In genomic region chrX:119672252-119672825, GRCh38 we compare ENCODE assay signal across 11 cellular contexts. TPM values are rescaled to one million over a fixed set of nuclear protein-coding genes. Genes with fewer than 3 reads are reported as not detected.
DNase-seq lines count a peak whose midpoint lies in the region; ATAC-seq and TF ChIP-seq lines count a peak whose summit lies in the region.
"Had no signal": no experiment of that assay in that cellular context is flagged by ENCODE, and none has a peak within 500 bp of the region (broad histone marks: within the 10 kb centered on the region; RNA-seq: fewer than 3 reads in every experiment).

No MANE protein-coding gene starts in this region.

- H3K9me3 ChIP-seq in HAP-1, result no peaks in the 10 kb centered on the region
- H3K9me3 ChIP-seq: body of pancreas, esophagus squamous epithelium, vagina had no signal

- H3K4me3 ChIP-seq in choroid plexus epithelial cell (ENCODE audit: low read depth, low read length), result no peak overlapping the region
- no peak overlapping the region for H3K4me3 ChIP-seq in HAP-1
- H3K4me3 ChIP-seq: esophagus squamous epithelium, vagina had no signal

- peaks cover 36% of the 10 kb centered on the region for H3K4me1 Mint-ChIP-seq in stimulated activated naive CD8-positive, alpha-beta T cell treated with anti-CD3 and anti-CD28 coated beads, Interleukin-15, Interleukin-2, amounts not matched to agents 100 ng/mL and 50 ng/mL, for 24 hours (ENCODE audit: low read depth)
- H3K4me1 Mint-ChIP-seq in stimulated activated naive CD8-positive, alpha-beta T cell treated with anti-CD3 and anti-CD28 coated beads, Interleukin-15, amount 100 ng/mL, for 72 hours, result peaks cover 50% of the 10 kb centered on the region
- peaks cover 4% of the 10 kb centered on the region for H3K4me1 Mint-ChIP-seq in activated T-helper 17 cell treated with anti-CD3 and anti-CD28 coated beads, Interleukin-2, amount 50 U/mL, for 72 hours

- in situ Hi-C loops in HAP-1 (cut with MboI; ENCODE audit: low sequenced_read_pairs), result no loop called here

- no peaks in the 10 kb centered on the region for H3K27me3 Mint-ChIP-seq in stimulated activated naive CD8-positive, alpha-beta T cell treated with anti-CD3 and anti-CD28 coated beads, Interleukin-15, Interleukin-2, amounts not matched to agents 100 ng/mL and 50 ng/mL, for 24 hours
- no peaks in the 10 kb centered on the region for H3K27me3 Mint-ChIP-seq in stimulated activated naive CD8-positive, alpha-beta T cell treated with anti-CD3 and anti-CD28 coated beads, Interleukin-15, amount 100 ng/mL, for 72 hours
- H3K27me3 Mint-ChIP-seq in activated T-helper 17 cell treated with anti-CD3 and anti-CD28 coated beads, Interleukin-2, amount 50 U/mL, for 72 hours, result no peaks in the 10 kb centered on the region

- no peak for TF ChIP-seq CTCF in choroid plexus epithelial cell (conservative IDR thresholded peaks at IDR 0.05; ENCODE audit: low read depth, low read length)

- no peaks in the 10 kb centered on the region for H3K4me1 ChIP-seq in HAP-1

- DNase-seq in stimulated activated naive CD8-positive, alpha-beta T cell treated with anti-CD3 and anti-CD28 coated beads, Interleukin-15, amount 100 ng/mL, for 72 hours, result no peak
- DNase-seq in NCI-H510A treated with DMSO at 0.1 percent for 48 hours (lab: John Stamatoyannopoulos, UW) (peak; percentile 68), choroid plexus epithelial cell (ENCODE audit: low read depth) (peak; percentile 61), islet precursor cell (no peak), HAP-1 (ENCODE audit: low spot score in 2 of 2) (no peak)
- DNase-seq: esophagus squamous epithelium had no signal

- no peaks in the 10 kb centered on the region for H3K27me3 ChIP-seq in HAP-1 (ENCODE audit: low read depth)
- H3K27me3 ChIP-seq: body of pancreas, esophagus squamous epithelium, vagina had no signal

- no peak overlapping the region for H3K4me3 Mint-ChIP-seq in stimulated activated naive CD8-positive, alpha-beta T cell treated with anti-CD3 and anti-CD28 coated beads, Interleukin-15, Interleukin-2, amounts not matched to agents 100 ng/mL and 50 ng/mL, for 24 hours
- H3K4me3 Mint-ChIP-seq in stimulated activated naive CD8-positive, alpha-beta T cell treated with anti-CD3 and anti-CD28 coated beads, Interleukin-15, amount 100 ng/mL, for 72 hours, result no peak overlapping the region
- H3K4me3 Mint-ChIP-seq in activated T-helper 17 cell treated with anti-CD3 and anti-CD28 coated beads, Interleukin-2, amount 50 U/mL, for 72 hours, result no peak overlapping the region

- peaks cover 25% of the 10 kb centered on the region for H3K36me3 Mint-ChIP-seq in stimulated activated naive CD8-positive, alpha-beta T cell treated with anti-CD3 and anti-CD28 coated beads, Interleukin-15, Interleukin-2, amounts not matched to agents 100 ng/mL and 50 ng/mL, for 24 hours (ENCODE audit: low read depth)
- H3K36me3 Mint-ChIP-seq in activated T-helper 17 cell treated with anti-CD3 and anti-CD28 coated beads, Interleukin-2, amount 50 U/mL, for 72 hours (ENCODE audit: low read depth), result peaks cover 85% of the 10 kb centered on the region

- H3K27ac Mint-ChIP-seq in stimulated activated naive CD8-positive, alpha-beta T cell treated with anti-CD3 and anti-CD28 coated beads, Interleukin-15, Interleukin-2, amounts not matched to agents 100 ng/mL and 50 ng/mL, for 24 hours, result peak overlapping the region; percentile 18
- peak overlapping the region in 1 of 2 donors; percentile 67 for H3K27ac Mint-ChIP-seq in stimulated activated naive CD8-positive, alpha-beta T cell treated with anti-CD3 and anti-CD28 coated beads, Interleukin-15, amount 100 ng/mL, for 72 hours
- no peak overlapping the region for H3K27ac Mint-ChIP-seq in activated T-helper 17 cell treated with anti-CD3 and anti-CD28 coated beads, Interleukin-2, amount 50 U/mL, for 72 hours

- ATAC-seq in stimulated activated naive CD8-positive, alpha-beta T cell treated with anti-CD3 and anti-CD28 coated beads, Interleukin-15, amount 100 ng/mL, for 72 hours, result no peak
- ATAC-seq in HG03442 (IDR thresholded peaks at IDR 0.05; ENCODE audit: unreplicated experiment), result no peak
- no peak for ATAC-seq in activated T-helper 17 cell treated with anti-CD3 and anti-CD28 coated beads, Interleukin-2, amount 50 U/mL, for 72 hours (replicated peaks)
- ATAC-seq: body of pancreas had no signal

- H3K9me3 Mint-ChIP-seq in stimulated activated naive CD8-positive, alpha-beta T cell treated with anti-CD3 and anti-CD28 coated beads, Interleukin-15, Interleukin-2, amounts not matched to agents 100 ng/mL and 50 ng/mL, for 24 hours, result no peaks in the 10 kb centered on the region
- H3K9me3 Mint-ChIP-seq in stimulated activated naive CD8-positive, alpha-beta T cell treated with anti-CD3 and anti-CD28 coated beads, Interleukin-15, amount 100 ng/mL, for 72 hours, result no peaks in the 10 kb centered on the region
- H3K9me3 Mint-ChIP-seq in activated T-helper 17 cell treated with anti-CD3 and anti-CD28 coated beads, Interleukin-2, amount 50 U/mL, for 72 hours, result no peaks in the 10 kb centered on the region

- peaks cover 36% of the 10 kb centered on the region for H3K36me3 ChIP-seq in HAP-1 (replicated peaks)
- H3K36me3 ChIP-seq: esophagus squamous epithelium, vagina had no signal

RNA-seq across cellular contexts. Expression of gene SEPTIN6, which starts 20.6 kb away (rescaled TPM):
- 100 to 1,000 TPM; 171 to 204 TPM for total RNA-seq in activated T-helper 17 cell treated with anti-CD3 and anti-CD28 coated beads, Interleukin-2, amount 50 U/mL, for 72 hours

Comparison
In these comparisons a context has a peak if more than half of its experiments do, and no peak if none do; other contexts are left out.
1. DNase-seq: peak in NCI-H510A treated with DMSO at 0.1 percent for 48 hours (single experiment) and choroid plexus epithelial cell (single experiment); none in stimulated activated naive CD8-positive, alpha-beta T cell treated with anti-CD3 and anti-CD28 coated beads, Interleukin-15, amount 100 ng/mL, for 72 hours (0 of 2), islet precursor cell (single experiment) and HAP-1 (0 of 2).